In genomic region chr15:72892986-72893385, GRCh38 we compare ENCODE assay signal across 33 cellular contexts.
"Had no signal": no experiment of that assay in that cellular context is flagged by ENCODE, and none has a peak within 500 bp of the region (broad histone marks: within the 10 kb centered on the region; RNA-seq: fewer than 3 reads in every experiment).

No MANE protein-coding gene starts in this region.

- DNase-seq: activated B cell treated with CpG ODN at 0.5 μM for 24 hours; activated CD4-positive, alpha-beta memory T cell treated with anti-CD3 and anti-CD28 coated beads for 36 hours; activated CD4-positive, alpha-beta T cell treated with anti-CD3 and anti-CD28 coated beads for 4 hours; activated CD4-positive, alpha-beta T cell treated with anti-CD3 and anti-CD28 coated beads, Interleukin-2, amount 50 U/mL, for 1 hour; activated CD4-positive, alpha-beta T cell treated with anti-CD3 and anti-CD28 coated beads, Interleukin-2, amount 50 U/mL, for 4 hours; activated CD4-positive, CD25-positive, alpha-beta regulatory T cell treated with anti-CD3 and anti-CD28 coated beads, Interleukin-2, amount 50 U/mL, for 72 hours; activated CD8-positive, alpha-beta memory T cell treated with anti-CD3 and anti-CD28 coated beads, Interleukin-2, amount 50 U/mL, for 4 hours; activated CD8-positive, alpha-beta T cell treated with anti-CD3 and anti-CD28 coated beads for 36 hours; activated effector memory CD4-positive, alpha-beta T cell treated with anti-CD3 and anti-CD28 coated beads, Interleukin-2, amount 50 U/mL, for 16 hours; activated gamma-delta T cell treated with Interleukin-2 at 50 U/mL for 16 hours; activated naive CD4-positive, alpha-beta T cell; activated naive CD4-positive, alpha-beta T cell treated with anti-CD3 and anti-CD28 coated beads for 36 hours; activated naive CD4-positive, alpha-beta T cell treated with anti-CD3 and anti-CD28 coated beads, Interleukin-2, amount 50 U/mL, for 16 hours; activated naive CD8-positive, alpha-beta T cell treated with anti-CD3 and anti-CD28 coated beads for 36 hours; activated T-cell treated with anti-CD3 and anti-CD28 coated beads for 4 hours; activated T-cell treated with anti-CD3 and anti-CD28 coated beads, Interleukin-2, amount 50 U/mL, for 1 hour; activated T-cell treated with anti-CD3 and anti-CD28 coated beads, Interleukin-2, amount 50 U/mL, for 4 hours; activated T-cell treated with anti-CD3 and anti-CD28 coated beads, Interleukin-2, amount 50 U/mL, for 72 hours; adrenal gland; amniotic stem cell; aorta; body of pancreas; brain microvascular endothelial cell; central memory CD4-positive, alpha-beta T cell; T-helper 2 cell; T-helper 9 cell had no signal

- H3K4me1 ChIP-seq: adrenal gland, body of pancreas, breast epithelium had no signal

- H3K4me3 ChIP-seq: adrenal gland, body of pancreas, breast epithelium had no signal

- ATAC-seq: activated CD8-positive, alpha-beta T cell treated with anti-CD3 and anti-CD28 coated beads for 36 hours; activated naive CD4-positive, alpha-beta T cell treated with anti-CD3 and anti-CD28 coated beads, Interleukin-2, amount 50 U/mL, for 72 hours; activated T-cell treated with anti-CD3 and anti-CD28 coated beads, Interleukin-2, amount 50 U/mL, for 4 hours; activated T-cell treated with anti-CD3 and anti-CD28 coated beads, Interleukin-2, amount 50 U/mL, for 72 hours; activated T-helper 17 cell treated with anti-CD3 and anti-CD28 coated beads, Interleukin-2, amount 50 U/mL, for 72 hours; body of pancreas had no signal

- H3K27me3 ChIP-seq: adrenal gland, body of pancreas, brain microvascular endothelial cell, breast epithelium had no signal

- H3K36me3 ChIP-seq: adrenal gland, brain microvascular endothelial cell, breast epithelium had no signal

- FAIRE-seq: astrocyte, colon, TTC549 had no signal

- H3K9me3 ChIP-seq: adrenal gland, body of pancreas, breast epithelium had no signal

- H3K27ac ChIP-seq: adrenal gland, body of pancreas, brain microvascular endothelial cell, breast epithelium, VCaP had no signal
